1 cellular context compared by ENCODE assay signal in the genomic region with DNA sequence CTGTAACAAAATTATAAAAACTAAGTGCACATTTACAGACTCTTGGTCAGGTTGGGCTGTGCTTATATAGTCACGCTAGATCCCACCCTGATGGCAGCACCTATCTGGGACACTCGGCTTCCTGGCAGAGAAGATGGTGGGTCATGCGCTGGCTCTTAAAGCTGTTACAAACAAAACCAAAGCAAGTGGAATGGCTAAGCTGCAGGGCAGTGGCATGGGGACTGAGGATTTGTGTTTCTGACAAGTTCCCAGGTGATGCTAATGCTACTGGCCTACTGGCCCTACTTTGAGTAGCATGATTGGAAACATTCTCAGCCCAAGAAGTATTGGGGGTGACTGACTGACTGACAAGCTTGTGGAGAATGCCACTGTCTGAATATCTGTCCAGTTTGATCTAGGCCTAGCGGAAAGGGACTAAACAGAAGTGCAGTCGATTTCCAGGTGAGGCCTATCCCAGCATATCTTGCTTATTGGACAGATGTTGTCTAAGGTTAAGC.
TF ChIP-seq lines count a peak whose summit lies in the region.

No MANE protein-coding gene starts in this region.

TF ChIP-seq in SK-N-SH, 30 proteins besides CTCF, POLR2A, EP300 and RAD21:
- TF ChIP-seq JUND (IDR thresholded peaks at IDR 0.05) (no peak), USF2 (IDR thresholded peaks at IDR 0.05; ENCODE audit: borderline replicate concordance, low read depth, low read length) (no peak), POLR2AphosphoS5 (IDR thresholded peaks at IDR 0.05; ENCODE audit: low read depth, low read length) (peak; percentile 42)
